8 cellular contexts compared by ENCODE assay signal in genomic region chr11:114340311-114341131, GRCh38. TPM values are rescaled to one million over a fixed set of nuclear protein-coding genes. Genes with fewer than 3 reads are reported as not detected.
DNase-seq lines count a peak whose midpoint lies in the region; ATAC-seq and TF ChIP-seq lines count a peak whose summit lies in the region.

No MANE protein-coding gene starts in this region.

- no peaks in the 10 kb centered on the region for H3K9me3 ChIP-seq in HEK293 (ENCODE audit: control insufficient read depth, insufficient read depth, low read depth, low read length)
- H3K9me3 ChIP-seq in endodermal cell (ENCODE audit: control insufficient read depth, low read length): peaks cover 4% of the 10 kb centered on the region
- no peaks in the 10 kb centered on the region for H3K9me3 ChIP-seq in upper lobe of left lung

- H3K27ac Mint-ChIP-seq in endodermal cell: no peak overlapping the region

- peak in 1 of 4 donors; percentile 60 for TF ChIP-seq EP300 in upper lobe of left lung (IDR thresholded peaks at IDR 0.05)

- H3K4me1 ChIP-seq in HEK293 (ENCODE audit: control insufficient read depth, insufficient read depth, low read length): no peaks in the 10 kb centered on the region
- H3K4me1 ChIP-seq in endodermal cell (ENCODE audit: control insufficient read depth, insufficient read depth, low read length): peaks cover 6% of the 10 kb centered on the region
- peaks cover 5 to 16% (median 8%) of the 10 kb centered on the region in 4 donors for H3K4me1 ChIP-seq in upper lobe of left lung

- H3K4me3 Mint-ChIP-seq in endodermal cell: no peak overlapping the region

- H3K4me1 Mint-ChIP-seq in endodermal cell: peaks cover 2% of the 10 kb centered on the region

- peaks cover 5% of the 10 kb centered on the region for H3K9me3 Mint-ChIP-seq in endodermal cell

- ATAC-seq in upper lobe of left lung (ENCODE audit: low FRiP score in 2 of 2): peak; percentile 77 to 93
- ATAC-seq in HG02840 (IDR thresholded peaks at IDR 0.05; ENCODE audit: low FRiP score, unreplicated experiment): no peak

- TF ChIP-seq POLR2A in upper lobe of left lung (IDR thresholded peaks at IDR 0.05): no peak

- no peak overlapping the region for H3K9ac ChIP-seq in endodermal cell (ENCODE audit: extremely low read depth, low read length, poor library complexity, severe bottlenecking)

- H3K27me3 ChIP-seq in endodermal cell (ENCODE audit: control insufficient read depth, insufficient read depth, low read length, poor library complexity, severe bottlenecking): no peaks in the 10 kb centered on the region
- H3K27me3 ChIP-seq in upper lobe of left lung: no peaks in the 10 kb centered on the region

- H3K27me3 Mint-ChIP-seq in endodermal cell (ENCODE audit: insufficient read depth): peaks cover 4% of the 10 kb centered on the region

- CTCF ChIA-PET in HEK293 (lab: Yijun Ruan, JAX): interaction anchor here (0.6 to 1.4 kb wide), 29 partner anchors 10 to 813 kb away, joined by 3 to 12 read pairs (median 3); no protein-coding TSS in a partner anchor

- no peaks in the 10 kb centered on the region for H3K36me3 Mint-ChIP-seq in endodermal cell (ENCODE audit: low read depth)

- peak; percentile 50; the same call in 1 of the 2 replicates for TF ChIP-seq CTCF in HEK293 (tag by site-specific recombination; IDR thresholded peaks at IDR 0.05)
- peak; percentile 80 for TF ChIP-seq CTCF in WI38 (IDR thresholded peaks at IDR 0.05; ENCODE audit: low read depth, low read length)
- peak; percentile 83 for TF ChIP-seq CTCF in endodermal cell (conservative IDR thresholded peaks at IDR 0.05)
- TF ChIP-seq CTCF in upper lobe of left lung (IDR thresholded peaks at IDR 0.05): peak; percentile 65 to 82 (median 75)

- H3K27ac ChIP-seq in HEK293 (ENCODE audit: extremely low read depth, low read depth, low read length) (no peak overlapping the region), endodermal cell (ENCODE audit: low read depth, low read length) (no peak overlapping the region), upper lobe of left lung (peak overlapping the region; percentile 9 to 76 (median 52))

- 45 to 51% methylated on average over 11 to 18 of the region's 18 CpGs for WGBS in endodermal cell (ENCODE audit: insufficient coverage in 1 of 2, insufficient read length in 1 of 2), 2 experiments
- 19 to 22% methylated on average over 17 to 18 of the region's 18 CpGs for WGBS in upper lobe of left lung, 2 donors

- DNase-seq in DMS114 treated with DMSO at 0.1 percent for 48 hours (lab: John Stamatoyannopoulos, UW; ENCODE audit: unreplicated experiment) (peak; percentile 35), NCI-H2196 treated with DMSO at 0.1 percent for 48 hours (lab: John Stamatoyannopoulos, UW; ENCODE audit: unreplicated experiment) (peak; percentile 41), endodermal cell (peak; percentile 75), middle frontal gyrus (ENCODE audit: extremely low spot score, low spot score) (peak; percentile 56), upper lobe of left lung (peak in 1 of 2 donors; percentile 64)

- H3K4me3 ChIP-seq in HEK293 (ENCODE audit: low read depth, low read length) (no peak overlapping the region), WI38 (ENCODE audit: low read depth, low read length) (no peak overlapping the region), endodermal cell (ENCODE audit: low read length) (no peak overlapping the region), upper lobe of left lung (peak overlapping the region in 2 of 4 donors; percentile 4 to 32)

- no peaks in the 10 kb centered on the region for H3K36me3 ChIP-seq in HEK293 (ENCODE audit: control insufficient read depth in 2 of 2, insufficient read depth in 1 of 2, low read length in 2 of 2)
- no peaks in the 10 kb centered on the region for H3K36me3 ChIP-seq in endodermal cell (ENCODE audit: control insufficient read depth, insufficient read depth, low read length)
- H3K36me3 ChIP-seq in upper lobe of left lung: no peaks in the 10 kb centered on the region

- POLR2A ChIA-PET in HEK293 (lab: Yijun Ruan, JAX): interaction anchor here (1.1 kb wide), 1 partner anchor 99 kb away, joined by 3 read pairs; the partner anchor contains the start of gene REXO2

TF ChIP-seq in HEK293, 187 proteins besides CTCF, POLR2A, EP300 and RAD21 (continues in another document):
- TF ChIP-seq ZNF654 (tag by site-specific recombination; IDR thresholded peaks at IDR 0.05; ENCODE audit: low read depth) (peak; percentile 77), ZBTB21 (tag by site-specific recombination; IDR thresholded peaks at IDR 0.05) (no peak), ZNF138 (tag by site-specific recombination; IDR thresholded peaks at IDR 0.05; ENCODE audit: borderline replicate concordance) (no peak), ZBTB17 (tag by site-specific recombination; IDR thresholded peaks at IDR 0.05) (no peak), ZNF518A (tag by site-specific recombination; conservative IDR thresholded peaks at IDR 0.05; ENCODE audit: low read depth) (0 out of 2 replicates have a peak, but pooled peaks have one; percentile 16), ZNF10 (tag by site-specific recombination; IDR thresholded peaks at IDR 0.05) (no peak), ZSCAN4 (tag by site-specific recombination; IDR thresholded peaks at IDR 0.05) (no peak), ZNF777 (tag by site-specific recombination; IDR thresholded peaks at IDR 0.05; ENCODE audit: borderline replicate concordance) (no peak), ZNF184 (tag by site-specific recombination; IDR thresholded peaks at IDR 0.05) (no peak), ZNF600 (tag by site-specific recombination; IDR thresholded peaks at IDR 0.05) (peak; percentile 46; the same call in 1 of the 2 replicates), ZNF449 (tag by site-specific recombination; IDR thresholded peaks at IDR 0.05) (no peak), ZNF48 (tag by site-specific recombination; IDR thresholded peaks at IDR 0.05) (no peak)

RNA-seq across cellular contexts. Expression of gene NNMT, which starts 44.3 kb away (rescaled TPM):
- total RNA-seq in endodermal cell (not detected), upper lobe of left lung (100 to 1,000 TPM in 5 of 6 donors, 10 to 100 TPM in 1; 93.4 to 383 (median 208) TPM)
- 4.1 TPM for polyA plus RNA-seq in endodermal cell (2013, experiment 1 of 2)
- 4.0 TPM for polyA plus RNA-seq in endodermal cell (2013, experiment 2 of 2)

RNA-seq across cellular contexts. Expression of gene C11orf71, which starts 59.8 kb away (rescaled TPM):
- 10 to 100 TPM in 1 of 2 donors, 1 to 10 TPM in 1; 6.2 to 10.0 TPM for total RNA-seq in endodermal cell
- polyA plus RNA-seq in endodermal cell (2013, experiment 1 of 2): 6.1 TPM
- 4.7 TPM for polyA plus RNA-seq in endodermal cell (2013, experiment 2 of 2)
- total RNA-seq in upper lobe of left lung: 10 to 100 TPM in 2 of 6 donors, 1 to 10 TPM in 4; 6.2 to 16.8 (median 8.3) TPM

RNA-seq across cellular contexts. Expression of gene RBM7, which starts 59.9 kb away (rescaled TPM):
- total RNA-seq in endodermal cell: 10 to 100 TPM; 46.8 to 56.4 TPM
- 34.4 TPM for polyA plus RNA-seq in endodermal cell (2013, experiment 1 of 2)
- 37.5 TPM for polyA plus RNA-seq in endodermal cell (2013, experiment 2 of 2)
- total RNA-seq in upper lobe of left lung: 10 to 100 TPM in 4 of 6 donors, 1 to 10 TPM in 2; 2.2 to 35.2 (median 21.4) TPM

Comparison
In these comparisons a context has a peak if more than half of its experiments do, and no peak if none do; other contexts are left out.
1. H3K27ac ChIP-seq: peak in upper lobe of left lung (4 of 4); none in HEK293 (single experiment) and endodermal cell (single experiment).
2. RNA of gene NNMT, which starts 44.3 kb away (total RNA-seq): 93.4 to 383 TPM in upper lobe of left lung; not detected in endodermal cell; every median in the first group is over 10 times any median in the second.
3. Peak in every context shown above with its lines, with median percentiles within 50 percentile points of each other: CTCF ChIP-seq.